8 cellular contexts compared by ENCODE assay signal in the genomic region with DNA sequence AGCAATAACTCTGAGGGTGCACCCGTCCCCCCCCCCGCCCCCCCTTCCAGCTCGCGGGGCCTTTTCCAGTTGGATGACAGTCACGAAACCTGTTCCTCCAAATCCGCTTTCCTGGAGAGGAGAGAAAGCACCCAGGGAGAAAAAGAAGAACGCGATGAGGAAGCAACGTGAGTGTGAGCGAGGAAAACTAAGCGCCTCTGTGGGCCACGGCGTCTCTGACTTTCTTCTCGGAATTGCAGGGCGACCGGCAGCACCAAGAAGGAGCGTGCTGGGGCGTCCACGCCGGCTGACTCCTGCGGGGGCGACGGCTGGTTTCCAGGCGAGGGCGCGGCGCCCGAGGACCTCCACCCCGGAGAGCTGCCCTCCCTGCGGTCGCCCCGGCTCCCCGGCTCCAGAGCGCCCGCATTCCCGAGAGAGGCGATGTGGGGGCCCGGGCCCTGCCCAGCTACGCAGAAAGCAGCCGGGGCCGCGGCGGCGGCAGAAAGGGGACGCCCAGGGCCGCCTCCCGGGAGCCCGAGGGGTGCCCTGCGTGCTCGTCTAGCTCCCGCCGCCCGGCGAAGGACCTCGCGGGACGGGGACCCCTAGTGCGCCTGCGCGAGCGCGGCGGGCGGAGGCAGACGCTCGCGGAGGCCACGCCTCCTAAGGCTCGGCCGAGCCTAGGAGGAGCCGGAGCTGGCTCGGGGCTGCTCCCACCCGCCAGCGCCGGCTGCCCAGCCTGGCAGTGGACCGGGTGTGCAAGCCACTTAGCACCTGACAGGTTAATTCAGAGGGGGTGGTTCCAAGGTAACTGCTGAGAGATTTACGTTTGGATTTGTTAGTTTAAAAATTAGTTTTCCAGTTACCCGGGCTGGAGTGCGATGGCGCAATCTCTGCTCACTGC. TPM values are rescaled to one million over a fixed set of nuclear protein-coding genes. Genes with fewer than 3 reads are reported as not detected.
DNase-seq lines count a peak whose midpoint lies in the region; TF ChIP-seq lines count a peak whose summit lies in the region.

No MANE protein-coding gene starts in this region.

- intact Hi-C loops in activated T-helper 2 cell treated with anti-CD3 and anti-CD28 coated beads, Interferon-gamma antibody, Interleukin-2, Interleukin-4, amounts not matched to agents 10 μg/mL and 5 μg/mL and 100 μg/mL, durations not matched to agents 14 hours and 24 hours and 36 hours (cut with micrococcal nuclease): loop anchor here (2.0 to 10.0 kb wide), 6 partner anchors 20 to 842 kb away; a partner anchor contains a TSS

- H3K9me3 Mint-ChIP-seq in activated T-helper 2 cell treated with anti-CD3 and anti-CD28 coated beads, Interferon-gamma antibody, Interleukin-2, Interleukin-4, amounts not matched to agents 10 μg/mL and 5 μg/mL and 100 μg/mL, durations not matched to agents 14 hours and 24 hours and 36 hours: no peaks in the 10 kb centered on the region
- H3K9me3 Mint-ChIP-seq in nephron: peaks cover 3% of the 10 kb centered on the region

- TF ChIP-seq CTCF in LNCaP clone FGC (IDR thresholded peaks at IDR 0.05; ENCODE audit: control insufficient read depth, extremely low read depth, insufficient read depth): no peak
- no peak for TF ChIP-seq CTCF in fibroblast of pulmonary artery (IDR thresholded peaks at IDR 0.05; ENCODE audit: low read length, missing control alignments)
- TF ChIP-seq CTCF in nephron (IDR thresholded peaks at IDR 0.05; ENCODE audit: unreplicated experiment in 3 of 3): no peak

- DNase-seq in Daoy (ENCODE audit: low read depth) (peak; percentile 94), H4 (ENCODE audit: low spot score) (peak; percentile 82), LNCaP clone FGC (ENCODE audit: low read depth) (no peak), RPMI8226 (peak; percentile 95), fibroblast of pulmonary artery (ENCODE audit: low read depth) (peak; percentile 81)
- DNase-seq in activated T-helper 2 cell treated with anti-CD3 and anti-CD28 coated beads, Interferon-gamma antibody, Interleukin-2, Interleukin-4, amounts not matched to agents 10 μg/mL and 5 μg/mL and 100 μg/mL, durations not matched to agents 14 hours and 24 hours and 36 hours (ENCODE audit: low spot score): peak; percentile 84
- peak; percentile 74 for DNase-seq in stimulated activated naive CD4-positive, alpha-beta T cell treated with Interleukin-2 at 50 U/mL for 16 hours (lab: John Stamatoyannopoulos, UW)

- H3K27me3 Mint-ChIP-seq in activated T-helper 2 cell treated with anti-CD3 and anti-CD28 coated beads, Interferon-gamma antibody, Interleukin-2, Interleukin-4, amounts not matched to agents 10 μg/mL and 5 μg/mL and 100 μg/mL, durations not matched to agents 14 hours and 24 hours and 36 hours (ENCODE audit: low read depth): peaks cover 39% of the 10 kb centered on the region
- peaks cover 91% of the 10 kb centered on the region for H3K27me3 Mint-ChIP-seq in nephron (ENCODE audit: low read depth)

- H3K4me1 Mint-ChIP-seq in activated T-helper 2 cell treated with anti-CD3 and anti-CD28 coated beads, Interferon-gamma antibody, Interleukin-2, Interleukin-4, amounts not matched to agents 10 μg/mL and 5 μg/mL and 100 μg/mL, durations not matched to agents 14 hours and 24 hours and 36 hours (ENCODE audit: low read depth): peaks cover 21% of the 10 kb centered on the region
- H3K4me1 Mint-ChIP-seq in nephron: peaks cover 10% of the 10 kb centered on the region

- H3K27ac Mint-ChIP-seq in activated T-helper 2 cell treated with anti-CD3 and anti-CD28 coated beads, Interferon-gamma antibody, Interleukin-2, Interleukin-4, amounts not matched to agents 10 μg/mL and 5 μg/mL and 100 μg/mL, durations not matched to agents 14 hours and 24 hours and 36 hours: peak overlapping the region; percentile 65
- H3K27ac Mint-ChIP-seq in nephron: no peak overlapping the region

- peak overlapping the region; percentile 65 for H3K4me3 ChIP-seq in LNCaP clone FGC (ENCODE audit: low read depth, low read length)
- H3K4me3 ChIP-seq in fibroblast of pulmonary artery (replicated peaks; ENCODE audit: low read depth, low read length): peak overlapping the region; percentile 59

- H3K4me3 Mint-ChIP-seq in activated T-helper 2 cell treated with anti-CD3 and anti-CD28 coated beads, Interferon-gamma antibody, Interleukin-2, Interleukin-4, amounts not matched to agents 10 μg/mL and 5 μg/mL and 100 μg/mL, durations not matched to agents 14 hours and 24 hours and 36 hours (ENCODE audit: low read depth): peak overlapping the region; percentile 91
- H3K4me3 Mint-ChIP-seq in nephron: peak overlapping the region; percentile 53 to 75 (median 70)

- peaks cover 3% of the 10 kb centered on the region for H3K36me3 Mint-ChIP-seq in activated T-helper 2 cell treated with anti-CD3 and anti-CD28 coated beads, Interferon-gamma antibody, Interleukin-2, Interleukin-4, amounts not matched to agents 10 μg/mL and 5 μg/mL and 100 μg/mL, durations not matched to agents 14 hours and 24 hours and 36 hours (ENCODE audit: low read depth)
- no peaks in the 10 kb centered on the region for H3K36me3 Mint-ChIP-seq in nephron (ENCODE audit: low read depth)

RNA-seq across cellular contexts. Expression of a gene that starts 15.3 kb away (rescaled TPM):
- not detected in 2 replicates for total RNA-seq in Daoy (2014; rRNA removed; shearing (Covaris generic))
- not detected in 2 replicates for total RNA-seq in H4 (2014; rRNA removed; shearing (Covaris generic))
- total RNA-seq in activated T-helper 2 cell treated with anti-CD3 and anti-CD28 coated beads, Interferon-gamma antibody, Interleukin-2, Interleukin-4, amounts not matched to agents 10 μg/mL and 5 μg/mL and 100 μg/mL, durations not matched to agents 14 hours and 24 hours and 36 hours: not detected in 2 replicates

RNA-seq across cellular contexts. Expression of a gene that starts 20.9 kb away (rescaled TPM):
- total RNA-seq in Daoy (2014; rRNA removed; shearing (Covaris generic)): 167 and 198 TPM in 2 replicates
- 131 and 150 TPM in 2 replicates for total RNA-seq in H4 (2014; rRNA removed; shearing (Covaris generic))
- total RNA-seq in activated T-helper 2 cell treated with anti-CD3 and anti-CD28 coated beads, Interferon-gamma antibody, Interleukin-2, Interleukin-4, amounts not matched to agents 10 μg/mL and 5 μg/mL and 100 μg/mL, durations not matched to agents 14 hours and 24 hours and 36 hours: 97.2 and 105 TPM in 2 replicates

RNA-seq across cellular contexts. Expression of a gene that starts 43.8 kb away (rescaled TPM):
- total RNA-seq in Daoy (2014; rRNA removed; shearing (Covaris generic)): 697 and 819 TPM in 2 replicates
- total RNA-seq in H4 (2014; rRNA removed; shearing (Covaris generic)): 416 and 440 TPM in 2 replicates
- total RNA-seq in activated T-helper 2 cell treated with anti-CD3 and anti-CD28 coated beads, Interferon-gamma antibody, Interleukin-2, Interleukin-4, amounts not matched to agents 10 μg/mL and 5 μg/mL and 100 μg/mL, durations not matched to agents 14 hours and 24 hours and 36 hours: 445 and 450 TPM in 2 replicates
